Comparison of ENCODE assay signal across 15 cellular contexts in the genomic region with DNA sequence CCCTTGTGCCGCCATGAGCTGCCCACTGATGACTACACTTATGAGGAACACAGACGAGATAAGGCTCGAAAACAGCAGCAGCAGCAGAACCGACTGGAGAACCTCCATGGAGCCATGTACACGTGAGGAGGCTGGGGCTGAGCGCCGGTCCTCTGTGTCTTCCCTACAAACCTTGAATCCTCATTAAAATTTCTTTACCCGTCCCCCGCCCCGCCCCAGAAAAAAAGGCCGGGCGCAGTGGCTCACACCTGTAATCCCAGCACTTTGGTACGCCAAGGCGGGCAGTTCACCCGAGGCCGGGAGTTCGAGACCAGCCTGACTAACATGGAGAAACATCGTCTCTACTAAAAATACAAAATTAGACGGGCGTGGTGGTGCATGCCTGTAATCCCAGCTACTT. TPM values are rescaled to one million over a fixed set of nuclear protein-coding genes. Genes with fewer than 3 reads are reported as not detected.
DNase-seq lines count a peak whose midpoint lies in the region; ATAC-seq and TF ChIP-seq lines count a peak whose summit lies in the region.
"Had no signal": no experiment of that assay in that cellular context is flagged by ENCODE, and none has a peak within 500 bp of the region (broad histone marks: within the 10 kb centered on the region; RNA-seq: fewer than 3 reads in every experiment).

No MANE protein-coding gene starts in this region.

- no peak for DNase-seq in activated T-cell treated with anti-CD3 and anti-CD28 coated beads, Interleukin-2, amount 50 U/mL, for 72 hours
- no peak for DNase-seq in activated T-cell treated with anti-CD3 and anti-CD28 coated beads, Interleukin-2, amount 50 U/mL, for 48 hours
- DNase-seq in OCI-LY7 (ENCODE audit: low spot score) (no peak), chondrocyte (ENCODE audit: low spot score) (peak; percentile 35), GM10248 (ENCODE audit: extremely low spot score) (no peak), HT-29 (ENCODE audit: low spot score) (no peak), Caco-2 (no peak)
- DNase-seq in stimulated activated naive B cell treated with anti-CD40 and anti-IgM and Interleukin-4, amounts not matched to agents 10 μg/mL and 1 μg/mL and 100 μg/mL, for 72 hours, result no peak
- DNase-seq: colonic mucosa, foreskin fibroblast, hippocampal formation, NCI-H1694 treated with DMSO at 0.1 percent for 48 hours, right cardiac atrium had no signal

- H3K4me2 ChIP-seq in OCI-LY7 (ENCODE audit: low read length), result 0 out of 2 replicates have a peak overlapping the region, but pooled peaks have one; percentile 93

- no peaks in the 10 kb centered on the region for H3K27me3 ChIP-seq in Caco-2 (replicated peaks; ENCODE audit: control insufficient read depth, insufficient read depth, low read length)
- H3K27me3 ChIP-seq: colonic mucosa had no signal

- H3K36me3 ChIP-seq in OCI-LY7 (ENCODE audit: insufficient read depth, low read length) (peaks cover 14% of the 10 kb centered on the region; the same call in 1 of the 2 replicates), Caco-2 (ENCODE audit: control insufficient read depth, insufficient read depth, low read length) (no peaks in the 10 kb centered on the region)
- H3K36me3 ChIP-seq: colonic mucosa had no signal

- intact Hi-C loops in OCI-LY7 (cut with micrococcal nuclease; ENCODE audit: unreplicated experiment) (loop anchor here (5.0 to 10.0 kb wide), 2 partner anchors 583 to 754 kb away; a partner anchor contains a TSS), Caco-2 (cut with micrococcal nuclease; ENCODE audit: unreplicated experiment) (no loop called here)

- ATAC-seq in activated T-cell treated with anti-CD3 and anti-CD28 coated beads, Interleukin-2, amount 50 U/mL, for 72 hours (replicated peaks in 1 of 2), result no peak
- no peak for ATAC-seq in stimulated activated naive B cell treated with anti-CD40 and anti-IgM and Interleukin-4, amounts not matched to agents 10 μg/mL and 1 μg/mL and 100 μg/mL, for 72 hours (replicated peaks)
- ATAC-seq: right cardiac atrium had no signal

- no peak overlapping the region for H3K4me3 ChIP-seq in OCI-LY7 (ENCODE audit: low read depth, low read length, poor library complexity, severe bottlenecking)
- H3K4me3 ChIP-seq in Caco-2 (ENCODE audit: low read depth, low read length), result no peak overlapping the region

- 0 out of 2 replicates have a peak, but pooled peaks cover 9% of the 10 kb centered on the region for H4K20me1 ChIP-seq in OCI-LY7 (ENCODE audit: insufficient read depth, low read length)

- peaks cover 0 to 3% of the 10 kb centered on the region in 2 donors for H3K36me3 Mint-ChIP-seq in activated T-cell treated with anti-CD3 and anti-CD28 coated beads, Interleukin-2, amount 50 U/mL, for 72 hours (ENCODE audit: insufficient read depth in 2 of 2)
- H3K36me3 Mint-ChIP-seq in chondrocyte (ENCODE audit: low read depth), result no peaks in the 10 kb centered on the region
- no peaks in the 10 kb centered on the region for H3K36me3 Mint-ChIP-seq in stimulated activated naive B cell treated with anti-CD40 and anti-IgM and Interleukin-4, amounts not matched to agents 10 μg/mL and 1 μg/mL and 100 μg/mL, for 72 hours
- peaks cover 6% of the 10 kb centered on the region for H3K36me3 Mint-ChIP-seq in Caco-2 (ENCODE audit: insufficient read depth, unreplicated experiment)

- no peak for TF ChIP-seq CTCF in OCI-LY7 (conservative IDR thresholded peaks at IDR 0.05; ENCODE audit: low read length)
- TF ChIP-seq CTCF in chondrocyte (IDR thresholded peaks at IDR 0.05), result no peak
- no peak for TF ChIP-seq CTCF in GM10248 (IDR thresholded peaks at IDR 0.05; ENCODE audit: control extremely low read depth, extremely low read depth, low read depth, missing control alignments)
- no peak for TF ChIP-seq CTCF in Caco-2 (IDR thresholded peaks at IDR 0.05; ENCODE audit: insufficient read depth in 1 of 2, low read depth in 1 of 2, low read length in 1 of 2, severe bottlenecking in 1 of 2, unreplicated experiment in 1 of 2)

- no peaks in the 10 kb centered on the region for H3K9me3 Mint-ChIP-seq in activated T-cell treated with anti-CD3 and anti-CD28 coated beads, Interleukin-2, amount 50 U/mL, for 72 hours
- H3K9me3 Mint-ChIP-seq in chondrocyte (ENCODE audit: low read depth) (no peaks in the 10 kb centered on the region), Caco-2 (ENCODE audit: unreplicated experiment) (no peaks in the 10 kb centered on the region)
- H3K9me3 Mint-ChIP-seq in stimulated activated naive B cell treated with anti-CD40 and anti-IgM and Interleukin-4, amounts not matched to agents 10 μg/mL and 1 μg/mL and 100 μg/mL, for 72 hours, result no peaks in the 10 kb centered on the region

- H3K27ac Mint-ChIP-seq in activated T-cell treated with anti-CD3 and anti-CD28 coated beads, Interleukin-2, amount 50 U/mL, for 72 hours, result no peak overlapping the region
- H3K27ac Mint-ChIP-seq in chondrocyte (ENCODE audit: unreplicated experiment), result no peak overlapping the region
- H3K27ac Mint-ChIP-seq in stimulated activated naive B cell treated with anti-CD40 and anti-IgM and Interleukin-4, amounts not matched to agents 10 μg/mL and 1 μg/mL and 100 μg/mL, for 72 hours, result peak overlapping the region; percentile 47
- no peak overlapping the region for H3K27ac Mint-ChIP-seq in Caco-2 (ENCODE audit: unreplicated experiment)

- H3K4me1 ChIP-seq in OCI-LY7 (ENCODE audit: insufficient read depth, low read length, poor library complexity, severe bottlenecking), result peaks cover 15% of the 10 kb centered on the region
- H3K4me1 ChIP-seq in Caco-2, result 0 out of 2 replicates have a peak, but pooled peaks cover 7% of the 10 kb centered on the region

- BruUV-seq in OCI-LY7 (replicated peaks; lab: Mats Ljungman, UMichigan) (no TSS peak), Caco-2 (replicated peaks; lab: Mats Ljungman, UMichigan) (no TSS peak)

- H3K9me3 ChIP-seq in OCI-LY7 (ENCODE audit: low read length) (no peaks in the 10 kb centered on the region), Caco-2 (no peaks in the 10 kb centered on the region)
- H3K9me3 ChIP-seq: colonic mucosa had no signal

- peak overlapping the region; percentile 38 to 42 for H3K4me3 Mint-ChIP-seq in activated T-cell treated with anti-CD3 and anti-CD28 coated beads, Interleukin-2, amount 50 U/mL, for 72 hours
- H3K4me3 Mint-ChIP-seq in chondrocyte (ENCODE audit: unreplicated experiment), result no peak overlapping the region
- no peak overlapping the region for H3K4me3 Mint-ChIP-seq in stimulated activated naive B cell treated with anti-CD40 and anti-IgM and Interleukin-4, amounts not matched to agents 10 μg/mL and 1 μg/mL and 100 μg/mL, for 72 hours
- no peak overlapping the region for H3K4me3 Mint-ChIP-seq in Caco-2 (ENCODE audit: unreplicated experiment)

- H3K27me3 Mint-ChIP-seq in activated T-cell treated with anti-CD3 and anti-CD28 coated beads, Interleukin-2, amount 50 U/mL, for 72 hours (ENCODE audit: low read depth), result no peaks in the 10 kb centered on the region
- no peaks in the 10 kb centered on the region for H3K27me3 Mint-ChIP-seq in chondrocyte (ENCODE audit: low read depth)
- no peaks in the 10 kb centered on the region for H3K27me3 Mint-ChIP-seq in stimulated activated naive B cell treated with anti-CD40 and anti-IgM and Interleukin-4, amounts not matched to agents 10 μg/mL and 1 μg/mL and 100 μg/mL, for 72 hours
- no peaks in the 10 kb centered on the region for H3K27me3 Mint-ChIP-seq in Caco-2 (ENCODE audit: insufficient read depth, unreplicated experiment)

- POLR2A ChIA-PET in OCI-LY7 (lab: Charles Lee), result interaction anchor here (0.6 kb wide), 1 partner anchor 1526 kb away, joined by 3 read pairs; no protein-coding TSS in a partner anchor
- POLR2A ChIA-PET in GM10248 (lab: Yijun Ruan, JAX), result no interaction called here
- POLR2A ChIA-PET in Caco-2 (lab: Charles Lee), result no interaction called here

- no peak overlapping the region for H2AFZ ChIP-seq in OCI-LY7 (ENCODE audit: low read length)

- peaks cover 22% of the 10 kb centered on the region for H3K4me1 Mint-ChIP-seq in activated T-cell treated with anti-CD3 and anti-CD28 coated beads, Interleukin-2, amount 50 U/mL, for 72 hours (ENCODE audit: low read depth)
- H3K4me1 Mint-ChIP-seq in chondrocyte (ENCODE audit: low read depth), result peaks cover 18% of the 10 kb centered on the region
- peaks cover 13 to 26% of the 10 kb centered on the region in 2 donors for H3K4me1 Mint-ChIP-seq in stimulated activated naive B cell treated with anti-CD40 and anti-IgM and Interleukin-4, amounts not matched to agents 10 μg/mL and 1 μg/mL and 100 μg/mL, for 72 hours
- peaks cover 7% of the 10 kb centered on the region for H3K4me1 Mint-ChIP-seq in Caco-2 (ENCODE audit: low read depth, unreplicated experiment)

- CTCF ChIA-PET in OCI-LY7 (lab: Charles Lee; ENCODE audit: unreplicated experiment) (no interaction called here), GM10248 (lab: Yijun Ruan, JAX) (interaction anchor here (1.8 to 2.1 kb wide), 2 partner anchors 11 to 57 kb away, joined by 4 to 16 read pairs; no protein-coding TSS in a partner anchor), Caco-2 (lab: Charles Lee) (no interaction called here)

- H3K9me2 ChIP-seq in OCI-LY7 (ENCODE audit: insufficient read depth, low read length), result no peaks in the 10 kb centered on the region

- H3K27ac ChIP-seq in OCI-LY7 (ENCODE audit: low read depth, low read length, poor library complexity, severe bottlenecking), result no peak overlapping the region
- H3K27ac ChIP-seq: colonic mucosa had no signal

- peaks cover 30% of the 10 kb centered on the region for H3K79me2 ChIP-seq in OCI-LY7 (ENCODE audit: insufficient read depth, low read depth, low read length)

RNA-seq across cellular contexts. Expression of a gene that starts 1.5 kb away (rescaled TPM):
- total RNA-seq in activated T-cell treated with anti-CD3 and anti-CD28 coated beads, Interleukin-2, amount 50 U/mL, for 72 hours, result 10 to 100 TPM; 29.8 to 30.0 TPM
- total RNA-seq in OCI-LY7 (2014; rRNA removed; shearing (Covaris generic)), result 11.1 and 11.2 TPM in 2 replicates
- 23.9 and 27.8 TPM in 2 replicates for total RNA-seq in OCI-LY7 (2022)
- 18.0 to 26.8 TPM (median 19.7 TPM) in 3 replicates for total RNA-seq in chondrocyte
- 5.7 and 7.4 TPM in 2 replicates for total RNA-seq in HT-29 (2014; rRNA removed; shearing (Covaris generic))
- total RNA-seq in Caco-2 (2022), result 23.9 and 28.0 TPM in 2 replicates

RNA-seq across cellular contexts. Expression of a gene that starts 8.5 kb away (rescaled TPM):
- total RNA-seq in activated T-cell treated with anti-CD3 and anti-CD28 coated beads, Interleukin-2, amount 50 U/mL, for 72 hours, result 10 to 100 TPM; 14.4 to 14.5 TPM
- 13.3 and 13.7 TPM in 2 replicates for total RNA-seq in OCI-LY7 (2014; rRNA removed; shearing (Covaris generic))
- total RNA-seq in OCI-LY7 (2022), result 19.2 and 19.3 TPM in 2 replicates
- total RNA-seq in chondrocyte, result 15.2 to 18.5 TPM (median 16.2 TPM) in 3 replicates
- total RNA-seq in HT-29 (2014; rRNA removed; shearing (Covaris generic)), result 22.1 and 24.3 TPM in 2 replicates
- 36.3 TPM in 2 replicates for total RNA-seq in Caco-2 (2022)

RNA-seq across cellular contexts. Expression of a gene that starts 50.7 kb away (rescaled TPM):
- total RNA-seq in activated T-cell treated with anti-CD3 and anti-CD28 coated beads, Interleukin-2, amount 50 U/mL, for 72 hours, result not detected
- not detected in 2 replicates for total RNA-seq in OCI-LY7 (2014; rRNA removed; shearing (Covaris generic))
- total RNA-seq in OCI-LY7 (2022) (not detected in 2 replicates), chondrocyte (not detected in 3 replicates), Caco-2 (2022) (not detected in 2 replicates)
- not detected in 2 replicates for total RNA-seq in HT-29 (2014; rRNA removed; shearing (Covaris generic))
- total RNA-seq: colonic mucosa; right cardiac atrium; subcutaneous adipose tissue; T-helper 2 cell treated with Interferon-gamma antibody and Interleukin-4, amounts not matched to agents 100 ng/mL and 5 ng/mL, for 36 hours had no signal

Comparison
In these comparisons a context has a peak if more than half of its experiments do, and no peak if none do; other contexts are left out.
1. H3K4me3 Mint-ChIP-seq: peak in activated T-cell treated with anti-CD3 and anti-CD28 coated beads, Interleukin-2, amount 50 U/mL, for 72 hours (2 of 2); none in chondrocyte (single experiment), stimulated activated naive B cell treated with anti-CD40 and anti-IgM and Interleukin-4, amounts not matched to agents 10 μg/mL and 1 μg/mL and 100 μg/mL, for 72 hours (0 of 2) and Caco-2 (single experiment).